ENCODE assay signal across 1 cellular context in the genomic region with DNA sequence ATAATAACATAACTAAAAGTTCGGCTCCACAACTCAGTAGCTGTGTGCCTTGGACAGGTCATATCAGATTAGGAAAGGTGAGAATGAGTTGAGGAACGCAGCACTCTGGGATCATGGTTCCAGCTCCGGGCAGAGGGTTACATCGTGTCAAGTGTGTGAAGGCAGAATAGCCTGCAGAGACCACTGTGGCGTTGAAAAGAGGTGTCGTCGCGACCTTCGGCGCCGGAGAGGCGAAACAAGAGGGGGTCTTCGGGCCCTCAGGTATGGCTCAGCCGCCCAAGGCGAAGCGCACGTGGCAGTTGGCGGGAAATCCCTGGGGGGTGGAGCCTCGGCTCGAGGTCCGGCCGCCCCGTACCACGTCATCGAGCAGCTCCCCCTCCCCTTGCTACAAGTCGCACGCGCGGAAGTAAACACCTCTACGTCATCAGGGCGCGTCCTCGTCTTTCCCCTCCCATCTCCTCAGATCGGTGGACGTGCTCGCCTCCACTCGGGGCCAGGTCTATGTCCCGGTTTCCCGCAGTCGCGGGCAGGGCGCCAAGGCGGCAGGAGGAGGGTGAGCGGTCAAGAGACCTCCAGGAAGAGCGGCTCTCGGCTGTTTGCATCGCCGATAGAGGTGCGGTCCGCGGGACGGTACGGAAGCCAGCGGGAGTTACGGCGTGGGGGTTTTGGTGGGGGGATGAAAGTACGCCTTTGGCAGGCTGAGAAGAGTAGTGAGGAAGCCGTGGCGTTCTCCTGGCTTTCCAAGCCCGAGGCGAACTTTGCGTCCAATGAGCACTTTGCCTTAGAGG.
A peak's percentile ranks its signal among the peaks of the same experiment; 100 is the strongest.
TF ChIP-seq lines count a peak whose summit lies in the region.

Gene DHX40, plus strand, starts transcription at position 440 of the 788 bp plus-strand sequence. Its CDS starts 62 bp downstream, at position 502.

TF ChIP-seq in HepG2, 621 proteins besides CTCF, POLR2A, EP300 and RAD21 (continued from another document and continues in another):
- TF ChIP-seq HOMEZ (CRISPR knock-in tag; IDR thresholded peaks at IDR 0.05; ENCODE audit: low read depth) (peak; percentile 15; the same call in 1 of the 2 replicates), ZNF232 (CRISPR knock-in tag; IDR thresholded peaks at IDR 0.05; ENCODE audit: borderline replicate concordance) (peak; percentile 82; the same call in 1 of the 2 replicates), FOXK2 (IDR thresholded peaks at IDR 0.05) (peak; percentile 98), MAF1 (CRISPR knock-in tag; IDR thresholded peaks at IDR 0.05; ENCODE audit: borderline replicate concordance) (peak; percentile 72; the same call in 1 of the 2 replicates), GPBP1L1 (CRISPR knock-in tag; IDR thresholded peaks at IDR 0.05) (no peak), ZNF674 (CRISPR knock-in tag; IDR thresholded peaks at IDR 0.05; ENCODE audit: low read depth) (peak; percentile 92), EEA1 (CRISPR knock-in tag; IDR thresholded peaks at IDR 0.05; ENCODE audit: borderline replicate concordance) (peak; percentile 94; the same call in 1 of the 2 replicates), NFIB (CRISPR knock-in tag; IDR thresholded peaks at IDR 0.05; ENCODE audit: borderline replicate concordance) (peak; percentile 59; the same call in 1 of the 2 replicates), IRX3 (CRISPR knock-in tag; IDR thresholded peaks at IDR 0.05; ENCODE audit: borderline replicate concordance, low read depth) (peak; percentile 92; the same call in 1 of the 2 replicates), TRAFD1 (CRISPR knock-in tag; IDR thresholded peaks at IDR 0.05; ENCODE audit: borderline replicate concordance) (peak; percentile 89; the same call in 1 of the 2 replicates), ZNF589 (CRISPR knock-in tag; conservative IDR thresholded peaks at IDR 0.05) (peak; percentile 97), ZNF282 (IDR thresholded peaks at IDR 0.05; ENCODE audit: partially characterized antibody) (no peak), NFE2 (CRISPR knock-in tag; IDR thresholded peaks at IDR 0.05) (no peak), ZNF678 (CRISPR knock-in tag; IDR thresholded peaks at IDR 0.05) (peak; percentile 32; the same call in 1 of the 2 replicates), ATF7-NPFF (CRISPR knock-in tag; IDR thresholded peaks at IDR 0.05; ENCODE audit: low read depth) (peak; percentile 70), ZBTB7A (CRISPR knock-in tag; IDR thresholded peaks at IDR 0.05) (peak; percentile 91), ZFP37 (CRISPR knock-in tag; IDR thresholded peaks at IDR 0.05; ENCODE audit: borderline replicate concordance) (no peak; the same call in 1 of the 2 replicates), SMAD3 (CRISPR knock-in tag; IDR thresholded peaks at IDR 0.05) (no peak; the same call in 1 of the 2 replicates), KDM4B (CRISPR knock-in tag; IDR thresholded peaks at IDR 0.05) (0 out of 2 replicates have a peak, but pooled peaks have one; percentile 7), ATF1 (CRISPR knock-in tag; IDR thresholded peaks at IDR 0.05) (peak; percentile 99), NONO (IDR thresholded peaks at IDR 0.05) (no peak), NONO (CRISPR knock-in tag; conservative IDR thresholded peaks at IDR 0.05) (peak; percentile 88), ZBTB38 (CRISPR knock-in tag; IDR thresholded peaks at IDR 0.05) (peak; percentile 100), HCFC1 (IDR thresholded peaks at IDR 0.05; ENCODE audit: low read depth, low read length) (peak; percentile 58)
- TF ChIP-seq, protein P1, sequence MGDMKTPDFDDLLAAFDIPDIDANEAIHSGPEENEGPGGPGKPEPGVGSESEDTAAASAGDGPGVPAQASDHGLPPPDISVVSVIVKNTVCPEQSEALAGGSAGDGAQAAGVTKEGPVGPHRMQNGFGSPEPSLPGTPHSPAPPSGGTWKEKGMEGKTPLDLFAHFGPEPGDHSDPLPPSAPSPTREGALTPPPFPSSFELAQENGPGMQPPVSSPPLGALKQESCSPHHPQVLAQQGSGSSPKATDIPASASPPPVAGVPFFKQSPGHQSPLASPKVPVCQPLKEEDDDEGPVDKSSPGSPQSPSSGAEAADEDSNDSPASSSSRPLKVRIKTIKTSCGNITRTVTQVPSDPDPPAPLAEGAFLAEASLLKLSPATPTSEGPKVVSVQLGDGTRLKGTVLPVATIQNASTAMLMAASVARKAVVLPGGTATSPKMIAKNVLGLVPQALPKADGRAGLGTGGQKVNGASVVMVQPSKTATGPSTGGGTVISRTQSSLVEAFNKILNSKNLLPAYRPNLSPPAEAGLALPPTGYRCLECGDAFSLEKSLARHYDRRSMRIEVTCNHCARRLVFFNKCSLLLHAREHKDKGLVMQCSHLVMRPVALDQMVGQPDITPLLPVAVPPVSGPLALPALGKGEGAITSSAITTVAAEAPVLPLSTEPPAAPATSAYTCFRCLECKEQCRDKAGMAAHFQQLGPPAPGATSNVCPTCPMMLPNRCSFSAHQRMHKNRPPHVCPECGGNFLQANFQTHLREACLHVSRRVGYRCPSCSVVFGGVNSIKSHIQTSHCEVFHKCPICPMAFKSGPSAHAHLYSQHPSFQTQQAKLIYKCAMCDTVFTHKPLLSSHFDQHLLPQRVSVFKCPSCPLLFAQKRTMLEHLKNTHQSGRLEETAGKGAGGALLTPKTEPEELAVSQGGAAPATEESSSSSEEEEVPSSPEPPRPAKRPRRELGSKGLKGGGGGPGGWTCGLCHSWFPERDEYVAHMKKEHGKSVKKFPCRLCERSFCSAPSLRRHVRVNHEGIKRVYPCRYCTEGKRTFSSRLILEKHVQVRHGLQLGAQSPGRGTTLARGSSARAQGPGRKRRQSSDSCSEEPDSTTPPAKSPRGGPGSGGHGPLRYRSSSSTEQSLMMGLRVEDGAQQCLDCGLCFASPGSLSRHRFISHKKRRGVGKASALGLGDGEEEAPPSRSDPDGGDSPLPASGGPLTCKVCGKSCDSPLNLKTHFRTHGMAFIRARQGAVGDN (CRISPR knock-in tag; IDR thresholded peaks at IDR 0.05): peak; percentile 100
- TF ChIP-seq, protein P2, sequence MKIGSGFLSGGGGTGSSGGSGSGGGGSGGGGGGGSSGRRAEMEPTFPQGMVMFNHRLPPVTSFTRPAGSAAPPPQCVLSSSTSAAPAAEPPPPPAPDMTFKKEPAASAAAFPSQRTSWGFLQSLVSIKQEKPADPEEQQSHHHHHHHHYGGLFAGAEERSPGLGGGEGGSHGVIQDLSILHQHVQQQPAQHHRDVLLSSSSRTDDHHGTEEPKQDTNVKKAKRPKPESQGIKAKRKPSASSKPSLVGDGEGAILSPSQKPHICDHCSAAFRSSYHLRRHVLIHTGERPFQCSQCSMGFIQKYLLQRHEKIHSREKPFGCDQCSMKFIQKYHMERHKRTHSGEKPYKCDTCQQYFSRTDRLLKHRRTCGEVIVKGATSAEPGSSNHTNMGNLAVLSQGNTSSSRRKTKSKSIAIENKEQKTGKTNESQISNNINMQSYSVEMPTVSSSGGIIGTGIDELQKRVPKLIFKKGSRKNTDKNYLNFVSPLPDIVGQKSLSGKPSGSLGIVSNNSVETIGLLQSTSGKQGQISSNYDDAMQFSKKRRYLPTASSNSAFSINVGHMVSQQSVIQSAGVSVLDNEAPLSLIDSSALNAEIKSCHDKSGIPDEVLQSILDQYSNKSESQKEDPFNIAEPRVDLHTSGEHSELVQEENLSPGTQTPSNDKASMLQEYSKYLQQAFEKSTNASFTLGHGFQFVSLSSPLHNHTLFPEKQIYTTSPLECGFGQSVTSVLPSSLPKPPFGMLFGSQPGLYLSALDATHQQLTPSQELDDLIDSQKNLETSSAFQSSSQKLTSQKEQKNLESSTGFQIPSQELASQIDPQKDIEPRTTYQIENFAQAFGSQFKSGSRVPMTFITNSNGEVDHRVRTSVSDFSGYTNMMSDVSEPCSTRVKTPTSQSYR (CRISPR knock-in tag; IDR thresholded peaks at IDR 0.05; ENCODE audit: borderline replicate concordance): peak; percentile 30
- TF ChIP-seq, protein P3, sequence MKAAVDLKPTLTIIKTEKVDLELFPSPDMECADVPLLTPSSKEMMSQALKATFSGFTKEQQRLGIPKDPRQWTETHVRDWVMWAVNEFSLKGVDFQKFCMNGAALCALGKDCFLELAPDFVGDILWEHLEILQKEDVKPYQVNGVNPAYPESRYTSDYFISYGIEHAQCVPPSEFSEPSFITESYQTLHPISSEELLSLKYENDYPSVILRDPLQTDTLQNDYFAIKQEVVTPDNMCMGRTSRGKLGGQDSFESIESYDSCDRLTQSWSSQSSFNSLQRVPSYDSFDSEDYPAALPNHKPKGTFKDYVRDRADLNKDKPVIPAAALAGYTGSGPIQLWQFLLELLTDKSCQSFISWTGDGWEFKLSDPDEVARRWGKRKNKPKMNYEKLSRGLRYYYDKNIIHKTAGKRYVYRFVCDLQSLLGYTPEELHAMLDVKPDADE (CRISPR knock-in tag; IDR thresholded peaks at IDR 0.05): peak; percentile 60; the same call in 1 of the 2 replicates
- TF ChIP-seq, protein P4, sequence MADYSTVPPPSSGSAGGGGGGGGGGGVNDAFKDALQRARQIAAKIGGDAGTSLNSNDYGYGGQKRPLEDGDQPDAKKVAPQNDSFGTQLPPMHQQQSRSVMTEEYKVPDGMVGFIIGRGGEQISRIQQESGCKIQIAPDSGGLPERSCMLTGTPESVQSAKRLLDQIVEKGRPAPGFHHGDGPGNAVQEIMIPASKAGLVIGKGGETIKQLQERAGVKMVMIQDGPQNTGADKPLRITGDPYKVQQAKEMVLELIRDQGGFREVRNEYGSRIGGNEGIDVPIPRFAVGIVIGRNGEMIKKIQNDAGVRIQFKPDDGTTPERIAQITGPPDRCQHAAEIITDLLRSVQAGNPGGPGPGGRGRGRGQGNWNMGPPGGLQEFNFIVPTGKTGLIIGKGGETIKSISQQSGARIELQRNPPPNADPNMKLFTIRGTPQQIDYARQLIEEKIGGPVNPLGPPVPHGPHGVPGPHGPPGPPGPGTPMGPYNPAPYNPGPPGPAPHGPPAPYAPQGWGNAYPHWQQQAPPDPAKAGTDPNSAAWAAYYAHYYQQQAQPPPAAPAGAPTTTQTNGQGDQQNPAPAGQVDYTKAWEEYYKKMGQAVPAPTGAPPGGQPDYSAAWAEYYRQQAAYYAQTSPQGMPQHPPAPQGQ (CRISPR knock-in tag; IDR thresholded peaks at IDR 0.05; ENCODE audit: borderline replicate concordance): no peak
- TF ChIP-seq, protein P5, sequence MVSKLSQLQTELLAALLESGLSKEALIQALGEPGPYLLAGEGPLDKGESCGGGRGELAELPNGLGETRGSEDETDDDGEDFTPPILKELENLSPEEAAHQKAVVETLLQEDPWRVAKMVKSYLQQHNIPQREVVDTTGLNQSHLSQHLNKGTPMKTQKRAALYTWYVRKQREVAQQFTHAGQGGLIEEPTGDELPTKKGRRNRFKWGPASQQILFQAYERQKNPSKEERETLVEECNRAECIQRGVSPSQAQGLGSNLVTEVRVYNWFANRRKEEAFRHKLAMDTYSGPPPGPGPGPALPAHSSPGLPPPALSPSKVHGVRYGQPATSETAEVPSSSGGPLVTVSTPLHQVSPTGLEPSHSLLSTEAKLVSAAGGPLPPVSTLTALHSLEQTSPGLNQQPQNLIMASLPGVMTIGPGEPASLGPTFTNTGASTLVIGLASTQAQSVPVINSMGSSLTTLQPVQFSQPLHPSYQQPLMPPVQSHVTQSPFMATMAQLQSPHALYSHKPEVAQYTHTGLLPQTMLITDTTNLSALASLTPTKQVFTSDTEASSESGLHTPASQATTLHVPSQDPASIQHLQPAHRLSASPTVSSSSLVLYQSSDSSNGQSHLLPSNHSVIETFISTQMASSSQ (IDR thresholded peaks at IDR 0.05; ENCODE audit: low read depth): no peak
- TF ChIP-seq, protein P5 (CRISPR knock-in tag; IDR thresholded peaks at IDR 0.05; ENCODE audit: borderline replicate concordance): peak; percentile 87
